Comparison of ENCODE assay signal across 21 cellular contexts in genomic region chr10:73926152-73926764, GRCh38. TPM values are rescaled to one million over a fixed set of nuclear protein-coding genes. Genes with fewer than 3 reads are reported as not detected.
DNase-seq lines count a peak whose midpoint lies in the region; ATAC-seq and TF ChIP-seq lines count a peak whose summit lies in the region.
"Had no signal": no experiment of that assay in that cellular context is flagged by ENCODE, and none has a peak within 500 bp of the region (broad histone marks: within the 10 kb centered on the region; RNA-seq: fewer than 3 reads in every experiment).

No MANE protein-coding gene starts in this region.

- peaks cover 30% of the 10 kb centered on the region for H3K4me1 Mint-ChIP-seq in activated T-cell treated with anti-CD3 and anti-CD28 coated beads, Interleukin-2, amount 50 U/mL, for 72 hours (ENCODE audit: low read depth)

- H3K4me3 Mint-ChIP-seq in activated T-cell treated with anti-CD3 and anti-CD28 coated beads, Interleukin-2, amount 50 U/mL, for 72 hours = no peak overlapping the region
- H3K4me3 Mint-ChIP-seq: activated naive CD4-positive, alpha-beta T cell treated with anti-CD3 and anti-CD28 coated beads, Interleukin-2, amount 50 U/mL, for 24 hours; activated T-helper 1 cell treated with anti-CD3 and anti-CD28 coated beads, Interleukin-12 subunit alpha, Interleukin-12 subunit beta, Interleukin-2, Interleukin-4 antibody, amounts not matched to agents 30 ng/mL and 10 ng/mL and 1 ng/mL, durations not matched to agents 14 hours and 24 hours and 36 hours; stimulated activated naive CD8-positive, alpha-beta T cell treated with anti-CD3 and anti-CD28 coated beads, Interleukin-15, Interleukin-2, amounts not matched to agents 100 ng/mL and 50 ng/mL, for 24 hours had no signal

- 91 to 94% methylated on average over 5 of the region's 5 CpGs for WGBS in tibial nerve, 2 donors

- H3K27ac ChIP-seq in left ventricle myocardium inferior (replicated peaks) (no peak overlapping the region), tibial nerve (peak overlapping the region in 1 of 4 donors; percentile 50)
- H3K27ac ChIP-seq: epithelial cell of prostate, foreskin keratinocyte had no signal

- H3K4me1 ChIP-seq in left ventricle myocardium inferior (no peaks in the 10 kb centered on the region), tibial nerve (peaks cover 0 to 4% (median 0%) of the 10 kb centered on the region in 4 donors)

- H3K27me3 Mint-ChIP-seq in activated T-cell treated with anti-CD3 and anti-CD28 coated beads, Interleukin-2, amount 50 U/mL, for 72 hours (ENCODE audit: low read depth) = peaks cover 73% of the 10 kb centered on the region

- H3K9me3 ChIP-seq in left ventricle myocardium inferior (replicated peaks) = no peaks in the 10 kb centered on the region
- no peaks in the 10 kb centered on the region for H3K9me3 ChIP-seq in tibial nerve
- H3K9me3 ChIP-seq: MG63 had no signal

- TF ChIP-seq CTCF in left ventricle myocardium inferior (IDR thresholded peaks at IDR 0.05; ENCODE audit: borderline replicate concordance) (no peak), tibial nerve (IDR thresholded peaks at IDR 0.05) (no peak), foreskin fibroblast (IDR thresholded peaks at IDR 0.05; ENCODE audit: low read depth, low read length) (no peak)

- no peaks in the 10 kb centered on the region for H3K36me3 Mint-ChIP-seq in activated T-cell treated with anti-CD3 and anti-CD28 coated beads, Interleukin-2, amount 50 U/mL, for 72 hours (ENCODE audit: insufficient read depth in 2 of 2)
- H3K36me3 Mint-ChIP-seq: activated naive CD4-positive, alpha-beta T cell treated with anti-CD3 and anti-CD28 coated beads, Interleukin-2, amount 50 U/mL, for 24 hours; IgD-negative memory B cell had no signal

- H3K4me3 ChIP-seq in left ventricle myocardium inferior (no peak overlapping the region), tibial nerve (no peak overlapping the region), foreskin fibroblast (ENCODE audit: low read depth in 1 of 2, low read length in 2 of 2) (no peak overlapping the region)
- H3K4me3 ChIP-seq: MG63, smooth muscle cell had no signal

- TF ChIP-seq POLR2A in tibial nerve (IDR thresholded peaks at IDR 0.05) = no peak

- intact Hi-C loops in Right ventricle myocardium superior (cut with DNase I) (no loop called here), left ventricle myocardium inferior (cut with micrococcal nuclease) (no loop called here)

- no peaks in the 10 kb centered on the region for H3K36me3 ChIP-seq in left ventricle myocardium inferior
- no peaks in the 10 kb centered on the region for H3K36me3 ChIP-seq in tibial nerve
- H3K36me3 ChIP-seq: MG63 had no signal

- H3K27ac Mint-ChIP-seq in activated T-cell treated with anti-CD3 and anti-CD28 coated beads, Interleukin-2, amount 50 U/mL, for 72 hours = no peak overlapping the region
- H3K27ac Mint-ChIP-seq: activated naive CD4-positive, alpha-beta T cell treated with anti-CD3 and anti-CD28 coated beads, Interleukin-2, amount 50 U/mL, for 24 hours; activated T-helper 1 cell treated with anti-CD3 and anti-CD28 coated beads, Interleukin-12 subunit alpha, Interleukin-12 subunit beta, Interleukin-2, Interleukin-4 antibody, amounts not matched to agents 30 ng/mL and 10 ng/mL and 1 ng/mL, durations not matched to agents 14 hours and 24 hours and 36 hours; stimulated activated naive CD8-positive, alpha-beta T cell treated with anti-CD3 and anti-CD28 coated beads, Interleukin-15, Interleukin-2, amounts not matched to agents 100 ng/mL and 50 ng/mL, for 24 hours had no signal

- H3K9me3 Mint-ChIP-seq in activated T-cell treated with anti-CD3 and anti-CD28 coated beads, Interleukin-2, amount 50 U/mL, for 72 hours = no peaks in the 10 kb centered on the region
- H3K9me3 Mint-ChIP-seq: activated naive CD4-positive, alpha-beta T cell treated with anti-CD3 and anti-CD28 coated beads, Interleukin-2, amount 50 U/mL, for 24 hours; activated T-helper 1 cell treated with anti-CD3 and anti-CD28 coated beads, Interleukin-12 subunit alpha, Interleukin-12 subunit beta, Interleukin-2, Interleukin-4 antibody, amounts not matched to agents 30 ng/mL and 10 ng/mL and 1 ng/mL, durations not matched to agents 14 hours and 24 hours and 36 hours; IgD-negative memory B cell; stimulated activated naive CD8-positive, alpha-beta T cell treated with anti-CD3 and anti-CD28 coated beads, Interleukin-15, Interleukin-2, amounts not matched to agents 100 ng/mL and 50 ng/mL, for 24 hours had no signal

- peak; percentile 72 to 78 for TF ChIP-seq EP300 in tibial nerve (IDR thresholded peaks at IDR 0.05)

- ATAC-seq in Right ventricle myocardium superior (ENCODE audit: poor library complexity) (peak; percentile 55), GM19467 (IDR thresholded peaks at IDR 0.05; ENCODE audit: unreplicated experiment) (no peak)
- ATAC-seq in activated T-cell treated with anti-CD3 and anti-CD28 coated beads, Interleukin-2, amount 50 U/mL, for 72 hours (replicated peaks in 1 of 2) = no peak
- ATAC-seq: foreskin keratinocyte had no signal

- H3K27me3 ChIP-seq in left ventricle myocardium inferior (ENCODE audit: low read depth) (no peaks in the 10 kb centered on the region), tibial nerve (no peaks in the 10 kb centered on the region)
- H3K27me3 ChIP-seq: foreskin keratinocyte, MG63 had no signal

- DNase-seq in Right ventricle myocardium superior (no peak), left ventricle myocardium inferior (no peak), NOMO-1 treated with dmso at 0.1 percent for 144 hours (lab: John Stamatoyannopoulos, UW; ENCODE audit: unreplicated experiment) (peak; percentile 72), globus pallidus (ENCODE audit: low spot score) (peak; percentile 34), tibial nerve (ENCODE audit: low spot score in 2 of 2) (peak in 1 of 2 donors; percentile 42), foreskin fibroblast (no peak)
- DNase-seq in activated T-cell treated with anti-CD3 and anti-CD28 coated beads, Interleukin-2, amount 50 U/mL, for 72 hours = no peak
- DNase-seq: activated CD4-positive, alpha-beta T cell treated with anti-CD3 and anti-CD28 coated beads for 4 hours; caudate nucleus; foreskin keratinocyte; MG63; NCI-H2171; NCI-H524; stimulated activated CD4-positive, alpha-beta T cell treated with anti-CD3 and anti-CD28 coated beads, Interleukin-4, amount 100 ng/mL, for 1 hour had no signal

RNA-seq across cellular contexts. Expression of gene PLAU, which starts 15.3 kb away (rescaled TPM):
- total RNA-seq in Right ventricle myocardium superior (7.5 TPM), left ventricle myocardium inferior (4.9 TPM), tibial nerve (1 to 10 TPM; 2.5 to 7.8 (median 3.5) TPM)
- under 1 TPM; 0.43 to 0.44 TPM for total RNA-seq in activated T-cell treated with anti-CD3 and anti-CD28 coated beads, Interleukin-2, amount 50 U/mL, for 72 hours

RNA-seq across cellular contexts. Expression of gene CAMK2G, which starts 51.9 kb away (rescaled TPM):
- total RNA-seq in Right ventricle myocardium superior (11.2 TPM), left ventricle myocardium inferior (12.5 TPM), tibial nerve (10 to 100 TPM; 26.4 to 43.5 (median 35.1) TPM)
- 10 to 100 TPM; 25.0 to 30.3 TPM for total RNA-seq in activated T-cell treated with anti-CD3 and anti-CD28 coated beads, Interleukin-2, amount 50 U/mL, for 72 hours

Comparison
In these comparisons a context has a peak if more than half of its experiments do, and no peak if none do; other contexts are left out.
1. DNase-seq: peak in NOMO-1 treated with dmso at 0.1 percent for 144 hours (single experiment) and globus pallidus (single experiment); none in Right ventricle myocardium superior (single experiment), left ventricle myocardium inferior (single experiment), foreskin fibroblast (0 of 2) and activated T-cell treated with anti-CD3 and anti-CD28 coated beads, Interleukin-2, amount 50 U/mL, for 72 hours (0 of 2).